ENCODE assay signal across 23 cellular contexts in the genomic region with DNA sequence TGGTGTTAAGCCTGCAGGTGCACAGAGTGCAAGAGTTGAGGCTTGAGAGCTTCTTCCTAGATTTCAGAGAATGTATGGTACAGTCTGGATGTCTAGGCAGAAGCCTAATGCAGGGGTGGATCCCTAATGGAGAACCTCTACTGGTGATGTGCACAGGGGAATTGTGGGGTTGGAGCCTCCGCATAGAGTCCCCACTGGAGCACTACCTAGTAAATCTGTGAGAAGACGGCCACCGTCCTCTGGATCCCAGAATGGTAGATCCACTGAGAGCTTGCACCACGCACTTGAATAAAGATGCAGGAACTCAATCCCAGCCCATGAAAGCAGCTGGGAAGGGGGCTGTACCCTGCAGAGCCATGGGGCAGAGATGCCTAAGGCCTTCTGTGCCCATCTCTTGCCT.
DNase-seq lines count a peak whose midpoint lies in the region; ATAC-seq and TF ChIP-seq lines count a peak whose summit lies in the region.
"Had no signal": no experiment of that assay in that cellular context is flagged by ENCODE, and none has a peak within 500 bp of the region (broad histone marks: within the 10 kb centered on the region; RNA-seq: fewer than 3 reads in every experiment).

No MANE protein-coding gene starts in this region.

- H3K27me3 Mint-ChIP-seq in central memory CD8-positive, alpha-beta T cell: no peaks in the 10 kb centered on the region
- H3K27me3 Mint-ChIP-seq in activated T-cell treated with anti-CD3 and anti-CD28 coated beads, Interleukin-2, amount 50 U/mL, for 72 hours (ENCODE audit: low read depth): no peaks in the 10 kb centered on the region
- H3K27me3 Mint-ChIP-seq: CD4-positive, alpha-beta T cell; CD8-positive, alpha-beta memory T cell had no signal

- no peak overlapping the region for H3K27ac Mint-ChIP-seq in central memory CD8-positive, alpha-beta T cell (ENCODE audit: low read depth)
- H3K27ac Mint-ChIP-seq in activated T-cell treated with anti-CD3 and anti-CD28 coated beads, Interleukin-2, amount 50 U/mL, for 72 hours: no peak overlapping the region
- H3K27ac Mint-ChIP-seq: CD14-positive monocyte; CD4-positive, alpha-beta T cell; CD8-positive, alpha-beta memory T cell had no signal

- no peaks in the 10 kb centered on the region for H3K4me1 ChIP-seq in lower lobe of right lung
- H3K4me1 ChIP-seq: A549; BE2C; BLaER1 treated with 17β-estradiol and CSF1 and Interleukin-3, amounts not matched to agents 10 nM and 100 nM had no signal

- no peaks in the 10 kb centered on the region for H3K4me1 Mint-ChIP-seq in central memory CD8-positive, alpha-beta T cell
- H3K4me1 Mint-ChIP-seq in activated T-cell treated with anti-CD3 and anti-CD28 coated beads, Interleukin-2, amount 50 U/mL, for 72 hours (ENCODE audit: low read depth): no peaks in the 10 kb centered on the region
- H3K4me1 Mint-ChIP-seq: CD14-positive monocyte; CD8-positive, alpha-beta memory T cell had no signal

- TF ChIP-seq CTCF in lower lobe of right lung (IDR thresholded peaks at IDR 0.05): no peak

- H3K27me3 ChIP-seq in lower lobe of right lung (ENCODE audit: low read depth): no peaks in the 10 kb centered on the region
- H3K27me3 ChIP-seq: BE2C; BLaER1 treated with 17β-estradiol and CSF1 and Interleukin-3, amounts not matched to agents 10 nM and 100 nM had no signal

- intact Hi-C loops in cardiac septum (cut with DNase I) (no loop called here), Right ventricle myocardium inferior (cut with DNase I) (no loop called here), lower lobe of right lung (cut with DNase I) (no loop called here)

- ATAC-seq in Right ventricle myocardium inferior: no peak
- ATAC-seq in central memory CD8-positive, alpha-beta T cell (replicated peaks; ENCODE audit: extremely low read depth, poor library complexity, severe bottlenecking): peak; percentile 24
- ATAC-seq in lower lobe of right lung: no peak
- no peak for ATAC-seq in activated T-cell treated with anti-CD3 and anti-CD28 coated beads, Interleukin-2, amount 50 U/mL, for 72 hours (replicated peaks in 1 of 2)
- ATAC-seq: A549, GM12878 had no signal

- no peaks in the 10 kb centered on the region for H3K36me3 ChIP-seq in lower lobe of right lung
- H3K36me3 ChIP-seq: BE2C; BLaER1 treated with 17β-estradiol and CSF1 and Interleukin-3, amounts not matched to agents 10 nM and 100 nM had no signal

- no peaks in the 10 kb centered on the region for H3K36me3 Mint-ChIP-seq in central memory CD8-positive, alpha-beta T cell (ENCODE audit: insufficient read depth)
- no peaks in the 10 kb centered on the region for H3K36me3 Mint-ChIP-seq in activated T-cell treated with anti-CD3 and anti-CD28 coated beads, Interleukin-2, amount 50 U/mL, for 72 hours (ENCODE audit: insufficient read depth in 2 of 2)
- H3K36me3 Mint-ChIP-seq: CD14-positive monocyte; CD8-positive, alpha-beta memory T cell had no signal

- H3K27ac ChIP-seq in lower lobe of right lung: no peak overlapping the region
- H3K27ac ChIP-seq: A549; BLaER1 treated with 17β-estradiol and CSF1 and Interleukin-3, amounts not matched to agents 10 nM and 100 nM; GM23248 had no signal

- H3K9me3 Mint-ChIP-seq in central memory CD8-positive, alpha-beta T cell: peaks cover 9% of the 10 kb centered on the region
- peaks cover 4 to 9% of the 10 kb centered on the region in 2 donors for H3K9me3 Mint-ChIP-seq in activated T-cell treated with anti-CD3 and anti-CD28 coated beads, Interleukin-2, amount 50 U/mL, for 72 hours
- H3K9me3 Mint-ChIP-seq: CD4-positive, alpha-beta T cell had no signal

- H3K4me3 ChIP-seq in lower lobe of right lung: no peak overlapping the region
- H3K4me3 ChIP-seq: A549; BLaER1 treated with 17β-estradiol and CSF1 and Interleukin-3, amounts not matched to agents 10 nM and 100 nM; GM12878; GM23248 had no signal

- peak; percentile 60 for DNase-seq in cardiac septum (ENCODE audit: low spot score)
- DNase-seq in Right ventricle myocardium inferior (ENCODE audit: missing footprints): no peak
- no peak for DNase-seq in central memory CD8-positive, alpha-beta T cell (ENCODE audit: low spot score in 2 of 2)
- peak; percentile 10 for DNase-seq in lower lobe of right lung
- DNase-seq in activated T-cell treated with anti-CD3 and anti-CD28 coated beads, Interleukin-2, amount 50 U/mL, for 72 hours: no peak
- DNase-seq in NCI-H2171 (lab: John Stamatoyannopoulos, UW): no peak
- DNase-seq: 8988T; ACHN; AML-193; BE2C; CD4-positive, alpha-beta T cell; CD8-positive, alpha-beta memory T cell; DMS 273 treated with DMSO at 0.1 percent for 48 hours; DMS79; EL; GDM1; GM23248; H7; HCEC 1CT had no signal

- no peak overlapping the region for H3K4me3 Mint-ChIP-seq in central memory CD8-positive, alpha-beta T cell
- H3K4me3 Mint-ChIP-seq in activated T-cell treated with anti-CD3 and anti-CD28 coated beads, Interleukin-2, amount 50 U/mL, for 72 hours: no peak overlapping the region
- H3K4me3 Mint-ChIP-seq: CD14-positive monocyte; CD4-positive, alpha-beta T cell; CD8-positive, alpha-beta memory T cell had no signal

- no peaks in the 10 kb centered on the region for H3K9me3 ChIP-seq in lower lobe of right lung
- H3K9me3 ChIP-seq: A549; BE2C; BLaER1 treated with 17β-estradiol and CSF1 and Interleukin-3, amounts not matched to agents 10 nM and 100 nM had no signal

Comparison
In these comparisons a context has a peak if more than half of its experiments do, and no peak if none do; other contexts are left out.
1. DNase-seq: peak in cardiac septum (single experiment) and lower lobe of right lung (single experiment); none in Right ventricle myocardium inferior (single experiment), central memory CD8-positive, alpha-beta T cell (0 of 2), activated T-cell treated with anti-CD3 and anti-CD28 coated beads, Interleukin-2, amount 50 U/mL, for 72 hours (0 of 2) and NCI-H2171 (single experiment).